17 cellular contexts compared by ENCODE assay signal in genomic region chr22:45777046-45777851, GRCh38.
DNase-seq lines count a peak whose midpoint lies in the region; ATAC-seq, FAIRE-seq and TF ChIP-seq lines count a peak whose summit lies in the region.
"Had no signal": no experiment of that assay in that cellular context is flagged by ENCODE, and none has a peak within 500 bp of the region (broad histone marks: within the 10 kb centered on the region; RNA-seq: fewer than 3 reads in every experiment).

No MANE protein-coding gene starts in this region.

- H3K9me3 ChIP-seq in GM12878 (replicated peaks; ENCODE audit: control insufficient read depth, insufficient read depth, low read length) (no peaks in the 10 kb centered on the region; the same call in 2 of the 3 replicates), tibial artery (no peaks in the 10 kb centered on the region)
- H3K9me3 ChIP-seq: BE2C, prostate gland had no signal

- H3K36me3 ChIP-seq in GM12878 (ENCODE audit: control insufficient read depth in 2 of 2, insufficient read depth in 2 of 2, low read length in 1 of 2): peaks cover 2 to 13% of the 10 kb centered on the region in 2 experiments
- H3K36me3 ChIP-seq in tibial artery: no peaks in the 10 kb centered on the region
- H3K36me3 ChIP-seq: prostate gland had no signal

- in situ Hi-C loops in GM12878 (cut with MboI): no loop called here

- no peak for ATAC-seq in GM12878
- ATAC-seq: stimulated activated naive CD8-positive, alpha-beta T cell treated with anti-CD3 and anti-CD28 coated beads, Interleukin-15, Interleukin-2, amounts not matched to agents 100 U/mL and 50 U/mL, for 24 hours had no signal

- SMC1A ChIA-PET in GM12878 (lab: Charles Lee; ENCODE audit: uncharacterized antibody, unreplicated experiment): interaction anchor here (0.9 to 1.7 kb wide), 5 partner anchors 8 to 92 kb away, joined by 3 to 4 read pairs (median 4); no protein-coding TSS in a partner anchor

- TF ChIP-seq RAD21 in GM12878 (IDR thresholded peaks at IDR 0.05; ENCODE audit: insufficient read depth, low read depth, low read length): no peak

- POLR2A ChIA-PET in GM12878 (lab: Charles Lee): no interaction called here

- H4K20me1 ChIP-seq in GM12878 (ENCODE audit: control insufficient read depth, insufficient read depth): no peaks in the 10 kb centered on the region

- no peaks in the 10 kb centered on the region for H3K36me3 Mint-ChIP-seq in endothelial cell (ENCODE audit: low read depth, unreplicated experiment)
- H3K36me3 Mint-ChIP-seq in glutamatergic neuron (ENCODE audit: unreplicated experiment): no peaks in the 10 kb centered on the region

- H3K9me3 Mint-ChIP-seq in endothelial cell (ENCODE audit: unreplicated experiment) (no peaks in the 10 kb centered on the region), glutamatergic neuron (ENCODE audit: unreplicated experiment) (no peaks in the 10 kb centered on the region)

- WGBS in GM12878 (ENCODE audit: insufficient coverage, insufficient replicate concordance, low lambda C conversion rate, missing lambda C conversion rate): 87% methylated on average over 6 of the region's 6 CpGs

- peak; percentile 52 for DNase-seq in EH (ENCODE audit: low read depth)
- DNase-seq in NCI-H69 (lab: John Stamatoyannopoulos, UW): peak; percentile 57
- DNase-seq in GM12878 (ENCODE audit: low read depth, low spot score): no peak
- peak; percentile 11 to 52 for DNase-seq in lung microvascular endothelial cell (ENCODE audit: low read depth in 2 of 2)
- no peak for DNase-seq in endothelial cell (ENCODE audit: low spot score)
- no peak for DNase-seq in glutamatergic neuron
- no peak for DNase-seq in tibial artery
- DNase-seq in NK-92 (lab: John Stamatoyannopoulos, UW; ENCODE audit: unreplicated experiment): no peak
- DNase-seq: activated T-cell treated with anti-CD3 and anti-CD28 coated beads for 4 hours; amygdala; BE2C; NCI-H2171; stimulated activated CD4-positive, alpha-beta T cell treated with anti-CD3 and anti-CD28 coated beads, Interleukin-4, amount 100 ng/mL, for 24 hours; stimulated activated naive CD8-positive, alpha-beta T cell treated with anti-CD3 and anti-CD28 coated beads, Interleukin-15, Interleukin-2, amounts not matched to agents 100 U/mL and 50 U/mL, for 24 hours had no signal

- TF ChIP-seq EP300 in GM12878 (IDR thresholded peaks at IDR 0.05; ENCODE audit: borderline replicate concordance in 1 of 2, control insufficient read depth in 1 of 2, low read depth in 2 of 2, low read length in 2 of 2): no peak

- H3K27me3 Mint-ChIP-seq in endothelial cell (ENCODE audit: unreplicated experiment) (no peaks in the 10 kb centered on the region), glutamatergic neuron (ENCODE audit: unreplicated experiment) (no peaks in the 10 kb centered on the region)

- H3K27me3 ChIP-seq in GM12878 (replicated peaks in 1 of 2; ENCODE audit: control insufficient read depth in 2 of 2, insufficient read depth in 2 of 2, low read length in 1 of 2): no peaks in the 10 kb centered on the region
- no peaks in the 10 kb centered on the region for H3K27me3 ChIP-seq in tibial artery
- H3K27me3 ChIP-seq: BE2C, hepatocyte had no signal

- no peak for TF ChIP-seq POLR2A in GM12878 (IDR thresholded peaks at IDR 0.05; ENCODE audit: low read depth, low read length)

- no TSS peak for BruUV-seq in GM12878 (replicated peaks; lab: Mats Ljungman, UMichigan)

- no peak overlapping the region for H3K4me3 ChIP-seq in GM12878
- H3K4me3 ChIP-seq in tibial artery: no peak overlapping the region
- H3K4me3 ChIP-seq: hepatocyte, prostate gland had no signal

- peaks cover 52% of the 10 kb centered on the region for H3K4me1 ChIP-seq in GM12878 (ENCODE audit: control insufficient read depth, insufficient read depth, low read length)
- H3K4me1 ChIP-seq in tibial artery: no peaks in the 10 kb centered on the region
- H3K4me1 ChIP-seq: BE2C, prostate gland had no signal

- H3K27ac ChIP-seq in GM12878 (ENCODE audit: control insufficient read depth, insufficient read depth): peak overlapping the region; percentile 100
- H3K27ac ChIP-seq in tibial artery: no peak overlapping the region
- H3K27ac ChIP-seq: hepatocyte, prostate gland had no signal

- RAD21 ChIA-PET in GM12878 (lab: Charles Lee; ENCODE audit: unreplicated experiment): no interaction called here

- H3K4me1 Mint-ChIP-seq in endothelial cell (ENCODE audit: unreplicated experiment) (no peaks in the 10 kb centered on the region), glutamatergic neuron (ENCODE audit: low read depth, unreplicated experiment) (peaks cover 9% of the 10 kb centered on the region)

- TF ChIP-seq CTCF in GM12878 (IDR thresholded peaks at IDR 0.05 in 2 of 3, conservative IDR thresholded peaks at IDR 0.05 in 1 of 3; ENCODE audit: control insufficient read depth in 2 of 3, extremely low read depth in 1 of 3, insufficient read depth in 1 of 3, low read depth in 3 of 3, low read length in 3 of 3): no peak
- TF ChIP-seq CTCF in endothelial cell (IDR thresholded peaks at IDR 0.05; ENCODE audit: unreplicated experiment): no peak
- TF ChIP-seq CTCF in glutamatergic neuron (IDR thresholded peaks at IDR 0.05; ENCODE audit: partially characterized antibody, unreplicated experiment): no peak
- no peak for TF ChIP-seq CTCF in tibial artery (IDR thresholded peaks at IDR 0.05)

- FAIRE-seq in GM12878 (lab: Jason Lieb, UNC): no peak
- FAIRE-seq: G401.6 had no signal

- H2AFZ ChIP-seq in GM12878 (ENCODE audit: control insufficient read depth, low read depth, low read length): no peak overlapping the region
- H2AFZ ChIP-seq: hepatocyte had no signal

- peak overlapping the region; percentile 39 for H3K4me2 ChIP-seq in GM12878 (ENCODE audit: control insufficient read depth, insufficient read depth)
- H3K4me2 ChIP-seq: hepatocyte had no signal

- no peak overlapping the region for H3K27ac Mint-ChIP-seq in endothelial cell (ENCODE audit: unreplicated experiment)
- H3K27ac Mint-ChIP-seq in glutamatergic neuron (ENCODE audit: unreplicated experiment): no peak overlapping the region

- peaks cover 36% of the 10 kb centered on the region for H3K79me2 ChIP-seq in GM12878 (ENCODE audit: control insufficient read depth, insufficient read depth, low read length)

- intact Hi-C loops in GM12878 (cut with micrococcal nuclease; ENCODE audit: unreplicated experiment) (loop anchor here (5.0 kb wide), 1 partner anchor 105 kb away; the partner anchor contains the start of gene ATXN10), tibial artery (cut with DNase I; ENCODE audit: low total_unique reads) (no loop called here)

- H3K4me3 Mint-ChIP-seq in endothelial cell (ENCODE audit: unreplicated experiment): no peak overlapping the region
- H3K4me3 Mint-ChIP-seq in glutamatergic neuron (ENCODE audit: unreplicated experiment): no peak overlapping the region

- CTCF ChIA-PET in GM12878 (lab: Yijun Ruan, JAX): interaction anchor here (1.2 kb wide), 1 partner anchor 87 kb away, joined by 3 read pairs; no protein-coding TSS in a partner anchor

- no peak overlapping the region; the same call in 1 of the 2 replicates for H3K9ac ChIP-seq in GM12878 (ENCODE audit: control insufficient read depth, insufficient read depth, low read length)

TF ChIP-seq in GM12878, 131 proteins besides CTCF, POLR2A, EP300 and RAD21 (continues in another document):
- no peak for TF ChIP-seq KAT2A (conservative IDR thresholded peaks at IDR 0.05; ENCODE audit: control insufficient read depth, low read depth, low read length)
- no peak for TF ChIP-seq MTA2 (IDR thresholded peaks at IDR 0.05; ENCODE audit: low read depth)
- TF ChIP-seq JUNB (IDR thresholded peaks at IDR 0.05): no peak
- TF ChIP-seq, protein P1, sequence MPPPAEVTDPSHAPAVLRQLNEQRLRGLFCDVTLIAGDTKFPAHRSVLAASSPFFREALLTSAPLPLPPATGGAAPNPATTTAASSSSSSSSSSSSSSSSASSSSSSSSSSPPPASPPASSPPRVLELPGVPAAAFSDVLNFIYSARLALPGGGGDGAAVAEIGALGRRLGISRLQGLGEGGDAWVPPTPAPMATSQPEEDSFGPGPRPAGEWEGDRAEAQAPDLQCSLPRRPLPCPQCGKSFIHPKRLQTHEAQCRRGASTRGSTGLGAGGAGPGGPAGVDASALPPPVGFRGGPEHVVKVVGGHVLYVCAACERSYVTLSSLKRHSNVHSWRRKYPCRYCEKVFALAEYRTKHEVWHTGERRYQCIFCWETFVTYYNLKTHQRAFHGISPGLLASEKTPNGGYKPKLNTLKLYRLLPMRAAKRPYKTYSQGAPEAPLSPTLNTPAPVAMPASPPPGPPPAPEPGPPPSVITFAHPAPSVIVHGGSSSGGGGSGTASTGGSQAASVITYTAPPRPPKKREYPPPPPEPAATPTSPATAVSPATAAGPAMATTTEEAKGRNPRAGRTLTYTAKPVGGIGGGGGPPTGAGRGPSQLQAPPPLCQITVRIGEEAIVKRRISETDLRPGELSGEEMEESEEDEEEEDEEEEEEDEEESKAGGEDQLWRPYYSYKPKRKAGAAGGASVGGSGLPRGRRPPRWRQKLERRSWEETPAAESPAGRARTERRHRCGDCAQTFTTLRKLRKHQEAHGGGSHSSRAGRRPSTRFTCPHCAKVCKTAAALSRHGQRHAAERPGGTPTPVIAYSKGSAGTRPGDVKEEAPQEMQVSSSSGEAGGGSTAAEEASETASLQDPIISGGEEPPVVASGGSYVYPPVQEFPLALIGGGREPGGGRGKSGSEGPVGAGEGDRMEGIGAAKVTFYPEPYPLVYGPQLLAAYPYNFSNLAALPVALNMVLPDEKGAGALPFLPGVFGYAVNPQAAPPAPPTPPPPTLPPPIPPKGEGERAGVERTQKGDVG (CRISPR knock-in tag; IDR thresholded peaks at IDR 0.05): no peak
- TF ChIP-seq HDAC6 (IDR thresholded peaks at IDR 0.05; ENCODE audit: unreplicated experiment): no peak
- TF ChIP-seq FOS (IDR thresholded peaks at IDR 0.05; ENCODE audit: borderline replicate concordance, extremely low read depth, insufficient read length): no peak
- TF ChIP-seq BHLHE40 (IDR thresholded peaks at IDR 0.05; ENCODE audit: borderline replicate concordance in 1 of 2, low read depth in 2 of 2, low read length in 1 of 2): no peak
- no peak for TF ChIP-seq FOXK2 (IDR thresholded peaks at IDR 0.05)
- TF ChIP-seq ZZZ3 (IDR thresholded peaks at IDR 0.05; ENCODE audit: control insufficient read depth, insufficient read length, low read depth): no peak
- TF ChIP-seq NFYA (IDR thresholded peaks at IDR 0.05; ENCODE audit: borderline replicate concordance, low read depth, low read length): no peak
- TF ChIP-seq HDGF (IDR thresholded peaks at IDR 0.05): no peak
- TF ChIP-seq BMI1 (IDR thresholded peaks at IDR 0.05; ENCODE audit: borderline replicate concordance): no peak
- no peak for TF ChIP-seq CREB1 (IDR thresholded peaks at IDR 0.05; ENCODE audit: low read depth)
- TF ChIP-seq JUND (IDR thresholded peaks at IDR 0.05; ENCODE audit: low read depth, low read length): no peak
- no peak for TF ChIP-seq FOXM1 (IDR thresholded peaks at IDR 0.05; ENCODE audit: low read depth, low read length)

Comparison
In these comparisons a context has a peak if more than half of its experiments do, and no peak if none do; other contexts are left out.
1. DNase-seq: peak in EH (single experiment), NCI-H69 (single experiment) and lung microvascular endothelial cell (2 of 2); none in GM12878 (single experiment), endothelial cell (single experiment), glutamatergic neuron (single experiment), tibial artery (0 of 2) and NK-92 (single experiment).